ENCODE assay signal across 1 cellular context in the genomic region with DNA sequence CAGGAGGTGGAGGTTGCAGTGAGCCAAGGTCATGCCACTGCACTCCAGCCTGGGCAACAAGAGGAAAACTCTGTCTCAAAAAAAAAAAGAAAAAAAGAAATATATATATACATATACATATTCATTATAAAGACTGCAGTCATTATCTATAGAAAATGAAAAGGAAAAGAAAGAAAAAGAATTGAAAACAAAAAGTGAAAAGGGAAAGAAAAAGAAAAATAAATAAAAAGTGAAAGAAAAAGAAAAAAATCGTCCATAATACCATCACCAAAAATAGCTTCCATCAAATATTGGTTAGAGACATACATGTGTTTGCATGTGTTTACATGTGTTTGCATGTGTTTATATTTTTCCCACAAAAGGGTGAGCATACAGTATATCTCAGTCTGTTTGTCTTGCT.
TF ChIP-seq lines count a peak whose summit lies in the region.

No MANE protein-coding gene starts in this region.

TF ChIP-seq in GM23338, 12 proteins besides CTCF, POLR2A, EP300 and RAD21 (continued from another document):
- no peak for TF ChIP-seq POLR2AphosphoS5 (IDR thresholded peaks at IDR 0.05; ENCODE audit: low read depth)
- no peak for TF ChIP-seq EZH2 (IDR thresholded peaks at IDR 0.05; ENCODE audit: low read depth, unreplicated experiment)
